ENCODE assay signal across 1 cellular context in genomic region chr1:151542710-151543129, GRCh38.
A peak's percentile ranks its signal among the peaks of the same experiment; 100 is the strongest.
TF ChIP-seq lines count a peak whose summit lies in the region.

No MANE protein-coding gene starts in this region.

TF ChIP-seq in IMR-90, 13 proteins besides CTCF, POLR2A, EP300 and RAD21:
- TF ChIP-seq ELK1 (IDR thresholded peaks at IDR 0.05; ENCODE audit: borderline replicate concordance, low read depth, low read length) (no peak), NFE2L2 (IDR thresholded peaks at IDR 0.05; ENCODE audit: low read depth, low read length) (no peak), MAFK (IDR thresholded peaks at IDR 0.05; ENCODE audit: low read depth, low read length) (no peak), FOS (IDR thresholded peaks at IDR 0.05; ENCODE audit: low read depth, low read length) (no peak), MXI1 (IDR thresholded peaks at IDR 0.05; ENCODE audit: borderline replicate concordance, low read depth, low read length) (no peak), RFX5 (IDR thresholded peaks at IDR 0.05; ENCODE audit: low read depth, low read length) (no peak), MAZ (IDR thresholded peaks at IDR 0.05; ENCODE audit: borderline replicate concordance, low read depth, low read length) (0 out of 2 replicates have a peak, but pooled peaks have one; percentile 29), USF2 (IDR thresholded peaks at IDR 0.05; ENCODE audit: low read depth, low read length) (no peak), CHD1 (IDR thresholded peaks at IDR 0.05; ENCODE audit: low read depth, low read length) (no peak), CEBPB (IDR thresholded peaks at IDR 0.05; ENCODE audit: low read depth, low read length) (peak; percentile 55; the same call in 1 of the 2 replicates), SMC3 (IDR thresholded peaks at IDR 0.05; ENCODE audit: low read depth, low read length) (no peak), BHLHE40 (IDR thresholded peaks at IDR 0.05; ENCODE audit: low read depth, low read length) (peak; percentile 40; the same call in 1 of the 2 replicates), RCOR1 (IDR thresholded peaks at IDR 0.05; ENCODE audit: insufficient replicate concordance, low read length) (no peak)
